ENCODE assay signal across 1 cellular context in genomic region chr13:50152224-50152623, GRCh38.
TF ChIP-seq lines count a peak whose summit lies in the region.

No MANE protein-coding gene starts in this region.

TF ChIP-seq in K562, 482 proteins besides CTCF, POLR2A, EP300 and RAD21 (continued from another document):
- TF ChIP-seq ATF6 (CRISPR knock-in tag; IDR thresholded peaks at IDR 0.05), result no peak
- TF ChIP-seq CREB3 (tag; conservative IDR thresholded peaks at IDR 0.05; ENCODE audit: low read depth), result no peak
- TF ChIP-seq MTA1 (IDR thresholded peaks at IDR 0.05; ENCODE audit: borderline replicate concordance), result no peak
- no peak for TF ChIP-seq ERF (CRISPR knock-in tag; IDR thresholded peaks at IDR 0.05)
